Comparison of ENCODE assay signal across 26 cellular contexts in the genomic region with DNA sequence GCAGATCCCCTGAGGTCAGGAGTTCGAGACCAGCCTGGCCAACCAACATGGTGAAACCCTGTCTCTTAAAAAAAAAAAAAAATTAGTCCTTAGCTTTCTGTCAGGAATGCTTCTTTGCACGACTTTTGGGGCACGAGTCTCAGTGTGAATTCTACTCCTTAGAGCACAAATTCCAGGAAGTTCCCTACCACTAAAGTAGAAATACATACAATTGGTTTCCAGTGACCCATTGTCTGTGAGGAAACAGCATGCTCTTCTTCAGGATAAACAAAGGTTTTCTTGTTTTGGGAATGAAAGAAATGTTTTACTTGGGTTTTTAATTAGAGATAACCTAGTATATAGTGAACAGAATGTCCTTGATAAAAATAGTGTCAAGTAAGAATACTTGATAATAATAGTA. TPM values are rescaled to one million over a fixed set of nuclear protein-coding genes. Genes with fewer than 3 reads are reported as not detected.
A peak's percentile ranks its signal among the peaks of the same experiment; 100 is the strongest.
DNase-seq lines count a peak whose midpoint lies in the region.
"Had no signal": no experiment of that assay in that cellular context is flagged by ENCODE, and none has a peak within 500 bp of the region (broad histone marks: within the 10 kb centered on the region; RNA-seq: fewer than 3 reads in every experiment).

No MANE protein-coding gene starts in this region.

- intact Hi-C loops in cardiac septum (cut with DNase I) = no loop called here

- H3K36me3 ChIP-seq in neuronal stem cell (replicated peaks in 1 of 2; ENCODE audit: control insufficient read depth in 2 of 2, insufficient read depth in 2 of 2, low read length in 2 of 2) (no peaks in the 10 kb centered on the region), mesenchymal stem cell (ENCODE audit: control insufficient read depth in 1 of 2, insufficient read depth in 2 of 2, low read depth in 1 of 2, low read length in 2 of 2) (no peaks in the 10 kb centered on the region)
- H3K36me3 ChIP-seq: BLaER1 treated with 17β-estradiol and CSF1 and Interleukin-3, amounts not matched to agents 10 nM and 100 nM had no signal

- H2BK15ac ChIP-seq in neuronal stem cell (ENCODE audit: low read length) (no peak overlapping the region), mesenchymal stem cell (ENCODE audit: low read depth, poor library complexity, severe bottlenecking) (no peak overlapping the region)

- peak; percentile 35 for DNase-seq in COLO829 (ENCODE audit: low spot score)
- peak; percentile 69 for DNase-seq in foreskin melanocyte
- no peak for DNase-seq in neuronal stem cell (ENCODE audit: low spot score)
- DNase-seq in nucleus accumbens (lab: John Stamatoyannopoulos, UW) = no peak
- DNase-seq in mesenchymal stem cell = no peak
- no peak for DNase-seq in cardiac septum (ENCODE audit: low spot score)
- DNase-seq: AML-193; CD4-positive, alpha-beta T cell; CD8-positive, alpha-beta T cell; COR-L47; DMS 273 treated with DMSO at 0.1 percent for 48 hours; DMS153; DMS53; DMS79; DND-41; EL; GDM1 had no signal

- H3K4me2 ChIP-seq in neuronal stem cell (ENCODE audit: insufficient read depth, low read length, poor library complexity, severe bottlenecking) = no peak overlapping the region
- no peak overlapping the region for H3K4me2 ChIP-seq in mesenchymal stem cell (ENCODE audit: low read length, poor library complexity, severe bottlenecking)
- H3K4me2 ChIP-seq: A549; BLaER1 treated with 17β-estradiol and CSF1 and Interleukin-3, amounts not matched to agents 10 nM and 100 nM had no signal

- H3K18ac ChIP-seq in neuronal stem cell (ENCODE audit: low read length) (no peak overlapping the region), mesenchymal stem cell (ENCODE audit: low read depth in 1 of 2, low read length in 2 of 2) (no peak overlapping the region)

- no CpG with 5 or more reads among the region's 3 CpGs for WGBS in neuronal stem cell (ENCODE audit: extremely low coverage in 2 of 2, insufficient read length in 2 of 2, insufficient replicate concordance in 1 of 2), 2 donors
- WGBS in mesenchymal stem cell = 72% methylated on average over 3 of the region's 3 CpGs

- H3K4me1 ChIP-seq in neuronal stem cell (ENCODE audit: control insufficient read depth in 2 of 2, insufficient read depth in 1 of 2, low read depth in 1 of 2, low read length in 2 of 2) (no peaks in the 10 kb centered on the region), mesenchymal stem cell (ENCODE audit: control insufficient read depth, insufficient read depth, low read depth, low read length) (no peaks in the 10 kb centered on the region)
- H3K4me1 ChIP-seq: A549; BLaER1 treated with 17β-estradiol and CSF1 and Interleukin-3, amounts not matched to agents 10 nM and 100 nM had no signal

- H3K27me3 ChIP-seq in neuronal stem cell (ENCODE audit: control insufficient read depth in 3 of 3, insufficient read depth in 3 of 3, low read depth in 1 of 3, low read length in 3 of 3) (no peaks in the 10 kb centered on the region), mesenchymal stem cell (ENCODE audit: control insufficient read depth in 1 of 2, insufficient read depth in 1 of 2, low read length in 2 of 2) (no peaks in the 10 kb centered on the region)
- H3K27me3 ChIP-seq: BLaER1 treated with 17β-estradiol and CSF1 and Interleukin-3, amounts not matched to agents 10 nM and 100 nM had no signal

- no peak overlapping the region for H3K14ac ChIP-seq in neuronal stem cell (ENCODE audit: low read length)
- no peak overlapping the region for H3K14ac ChIP-seq in mesenchymal stem cell (ENCODE audit: low read length in 2 of 2)

- H3K79me1 ChIP-seq in neuronal stem cell (ENCODE audit: low read depth, low read length) (no peaks in the 10 kb centered on the region), mesenchymal stem cell (replicated peaks; ENCODE audit: low read length, poor library complexity, severe bottlenecking) (no peaks in the 10 kb centered on the region)

- H3K27ac ChIP-seq in neuronal stem cell (replicated peaks; ENCODE audit: low read length) (no peak overlapping the region), mesenchymal stem cell (ENCODE audit: low read length, poor library complexity, severe bottlenecking) (no peak overlapping the region)
- H3K27ac ChIP-seq: 22Rv1; A549; BLaER1 treated with 17β-estradiol and CSF1 and Interleukin-3, amounts not matched to agents 10 nM and 100 nM; C4-2B had no signal

- no peak overlapping the region for H2BK12ac ChIP-seq in neuronal stem cell (ENCODE audit: low read length)
- no peak overlapping the region for H2BK12ac ChIP-seq in mesenchymal stem cell (ENCODE audit: low read length in 2 of 2)

- no peak overlapping the region for H4K8ac ChIP-seq in neuronal stem cell (ENCODE audit: low read depth, low read length)
- no peak overlapping the region for H4K8ac ChIP-seq in mesenchymal stem cell (ENCODE audit: low read length)

- H4K91ac ChIP-seq in neuronal stem cell (ENCODE audit: low read depth, low read length, poor library complexity) (no peak overlapping the region), mesenchymal stem cell (ENCODE audit: low read length) (no peak overlapping the region)

- H3K4ac ChIP-seq in neuronal stem cell (ENCODE audit: low read length) (no peak overlapping the region), mesenchymal stem cell (ENCODE audit: low read depth in 1 of 2, low read length in 2 of 2) (no peak overlapping the region)

- H2AFZ ChIP-seq in neuronal stem cell (ENCODE audit: low read length) (peak overlapping the region; percentile 42), mesenchymal stem cell (ENCODE audit: low read depth, low read length) (no peak overlapping the region)

- H3K23ac ChIP-seq in neuronal stem cell (ENCODE audit: low read depth, low read length, poor library complexity) (no peak overlapping the region), mesenchymal stem cell (ENCODE audit: low read length in 2 of 2) (no peak overlapping the region)

- H3K9ac ChIP-seq in neuronal stem cell (ENCODE audit: low read depth, low read length, poor library complexity) (no peak overlapping the region), mesenchymal stem cell (ENCODE audit: low read length) (no peak overlapping the region)
- H3K9ac ChIP-seq: BLaER1 treated with 17β-estradiol and CSF1 and Interleukin-3, amounts not matched to agents 10 nM and 100 nM had no signal

- H2BK120ac ChIP-seq in neuronal stem cell (ENCODE audit: low read depth, low read length) = no peak overlapping the region
- no peak overlapping the region for H2BK120ac ChIP-seq in mesenchymal stem cell (ENCODE audit: low read depth, low read length)

- H2BK5ac ChIP-seq in neuronal stem cell (ENCODE audit: low read length) (no peak overlapping the region), mesenchymal stem cell (ENCODE audit: low read depth, low read length, poor library complexity, severe bottlenecking) (no peak overlapping the region)

- no peak overlapping the region for H2AK5ac ChIP-seq in neuronal stem cell (ENCODE audit: low read depth, low read length)
- H2AK5ac ChIP-seq in mesenchymal stem cell (ENCODE audit: low read length, severe bottlenecking) = no peak overlapping the region

- H3K9me3 ChIP-seq in neuronal stem cell (replicated peaks in 1 of 2; ENCODE audit: control insufficient read depth in 2 of 2, insufficient read depth in 1 of 2, low read depth in 1 of 2, low read length in 2 of 2) (no peaks in the 10 kb centered on the region), mesenchymal stem cell (ENCODE audit: control insufficient read depth, low read length) (no peaks in the 10 kb centered on the region)
- H3K9me3 ChIP-seq: A549; BLaER1 treated with 17β-estradiol and CSF1 and Interleukin-3, amounts not matched to agents 10 nM and 100 nM had no signal

- H3K4me3 ChIP-seq in neuronal stem cell (ENCODE audit: low read length in 2 of 2) = no peak overlapping the region
- no peak overlapping the region for H3K4me3 ChIP-seq in mesenchymal stem cell (ENCODE audit: insufficient read depth in 1 of 2, low read depth in 1 of 2, low read length in 2 of 2)
- H3K4me3 ChIP-seq: A549; BLaER1 treated with 17β-estradiol and CSF1 and Interleukin-3, amounts not matched to agents 10 nM and 100 nM; GM12878 had no signal

RNA-seq across cellular contexts. Expression of gene PSMA8, which starts 23.7 kb away (rescaled TPM):
- polyA plus RNA-seq in neuronal stem cell (2013, experiment 1 of 2) = not detected
- polyA plus RNA-seq in neuronal stem cell (2013, experiment 2 of 2) = not detected
- polyA plus RNA-seq in mesenchymal stem cell (2013, experiment 1 of 2) = not detected
- not detected for polyA plus RNA-seq in mesenchymal stem cell (2013, experiment 2 of 2)
- not detected for total RNA-seq in cardiac septum
- total RNA-seq: A172, Daoy, G401, GM12878 had no signal
- polyA plus RNA-seq: A549, BJ had no signal

Comparison
In these comparisons a context has a peak if more than half of its experiments do, and no peak if none do; other contexts are left out.
1. DNase-seq: peak in COLO829 (single experiment) and foreskin melanocyte (single experiment); none in neuronal stem cell (single experiment), nucleus accumbens (0 of 56), mesenchymal stem cell (single experiment) and cardiac septum (single experiment).